12 cellular contexts compared by ENCODE assay signal in genomic region chr12:92065664-92066063, GRCh38.
DNase-seq lines count a peak whose midpoint lies in the region; ATAC-seq and TF ChIP-seq lines count a peak whose summit lies in the region.
"Had no signal": no experiment of that assay in that cellular context is flagged by ENCODE, and none has a peak within 500 bp of the region (broad histone marks: within the 10 kb centered on the region; RNA-seq: fewer than 3 reads in every experiment).

No MANE protein-coding gene starts in this region.

- no peak for TF ChIP-seq CTCF in activated B cell treated with CpG ODN at 0.5 μM for 24 hours (IDR thresholded peaks at IDR 0.05)

- H2BK120ac ChIP-seq in mesendoderm (ENCODE audit: low read depth, low read length), result no peak overlapping the region

- H3K4me1 Mint-ChIP-seq in activated B cell treated with CpG ODN at 0.5 μM for 24 hours, result peaks cover 57% of the 10 kb centered on the region

- no peaks in the 10 kb centered on the region for H3K79me1 ChIP-seq in mesendoderm (ENCODE audit: low read length)

- peaks cover 3% of the 10 kb centered on the region for H3K9me3 Mint-ChIP-seq in activated B cell treated with CpG ODN at 0.5 μM for 24 hours

- H3K4me3 ChIP-seq in mesendoderm (ENCODE audit: low read length), result no peak overlapping the region

- H3K27ac Mint-ChIP-seq in activated B cell treated with CpG ODN at 0.5 μM for 24 hours, result no peak overlapping the region

- H3K4ac ChIP-seq in mesendoderm (ENCODE audit: low read depth, low read length), result no peak overlapping the region

- H3K79me2 ChIP-seq in mesendoderm (ENCODE audit: control insufficient read depth, insufficient read depth, low read length), result no peaks in the 10 kb centered on the region

- H3K4me3 Mint-ChIP-seq in activated B cell treated with CpG ODN at 0.5 μM for 24 hours, result peak overlapping the region; percentile 73

- H4K5ac ChIP-seq in mesendoderm (ENCODE audit: low read length), result no peak overlapping the region

- no peak overlapping the region for H3K56ac ChIP-seq in mesendoderm (ENCODE audit: low read length)

- H3K4me1 ChIP-seq in mesendoderm (ENCODE audit: control insufficient read depth, low read depth, low read length), result no peaks in the 10 kb centered on the region

- H2BK5ac ChIP-seq in mesendoderm (ENCODE audit: low read length), result no peak overlapping the region

- POLR2A ChIA-PET in activated B cell treated with CpG ODN at 0.5 μM for 24 hours (lab: Charles Lee), result interaction anchor here (0.6 to 1.3 kb wide), 5 partner anchors 68 to 400 kb away, joined by 3 to 6 read pairs (median 4); partner anchors contain the start of gene BTG1

- no peak overlapping the region for H3K23ac ChIP-seq in mesendoderm (ENCODE audit: low read length)

- H3K27me3 ChIP-seq in mesendoderm (ENCODE audit: insufficient read depth, low read length, poor library complexity), result no peaks in the 10 kb centered on the region

- no peak overlapping the region for H2BK15ac ChIP-seq in mesendoderm (replicated peaks; ENCODE audit: low read depth)

- H3K4me2 ChIP-seq in mesendoderm (ENCODE audit: low read length), result no peak overlapping the region

- no peak overlapping the region for H3K27ac ChIP-seq in mesendoderm (ENCODE audit: low read depth, low read length)

- H3K36me3 Mint-ChIP-seq in activated B cell treated with CpG ODN at 0.5 μM for 24 hours (ENCODE audit: low read depth), result no peaks in the 10 kb centered on the region

- WGBS in mesendoderm (ENCODE audit: extremely low coverage, insufficient coverage, low lambda C conversion rate), result no CpG with 5 or more reads among the region's 2 CpGs

- no peaks in the 10 kb centered on the region for H3K27me3 Mint-ChIP-seq in activated B cell treated with CpG ODN at 0.5 μM for 24 hours

- H3K9ac ChIP-seq in mesendoderm (ENCODE audit: low read length), result no peak overlapping the region

- no peak overlapping the region for H4K8ac ChIP-seq in mesendoderm (ENCODE audit: low read depth, low read length)

- intact Hi-C loops in activated B cell treated with CpG ODN at 0.5 μM for 24 hours (cut with micrococcal nuclease), result loop anchor here (2.0 kb wide), 2 partner anchors 31 to 75 kb away; no protein-coding TSS in a partner anchor
- intact Hi-C loops in sciatic nerve (cut with DNase I), result no loop called here

- DNase-seq in DMS53 (lab: John Stamatoyannopoulos, UW) (peak; percentile 43), DMS53 treated with DMSO at 0.1 percent for 48 hours (lab: John Stamatoyannopoulos, UW; ENCODE audit: unreplicated experiment) (no peak), activated B cell treated with CpG ODN at 0.5 μM for 24 hours (no peak), putamen (ENCODE audit: low spot score) (peak; percentile 65), sciatic nerve (ENCODE audit: low spot score) (no peak), mesendoderm (no peak)
- DNase-seq: 8988T, Karpas-422, NCI-H226, right cardiac atrium had no signal

- H2AK5ac ChIP-seq in mesendoderm (ENCODE audit: low read length), result no peak overlapping the region

- H3K36me3 ChIP-seq in mesendoderm (ENCODE audit: control insufficient read depth, insufficient read depth, low read length), result no peaks in the 10 kb centered on the region

- ATAC-seq in GM21825 (IDR thresholded peaks at IDR 0.05; ENCODE audit: unreplicated experiment) (peak; percentile 23), activated B cell treated with CpG ODN at 0.5 μM for 24 hours (ENCODE audit: low read depth) (peak; percentile 15), sciatic nerve (no peak), GM18511 (IDR thresholded peaks at IDR 0.05; ENCODE audit: unreplicated experiment) (no peak)
- ATAC-seq: right cardiac atrium had no signal

- CTCF ChIA-PET in activated B cell treated with CpG ODN at 0.5 μM for 24 hours (lab: Charles Lee), result no interaction called here

- H3K18ac ChIP-seq in mesendoderm (ENCODE audit: low read length), result no peak overlapping the region

Comparison
In these comparisons a context has a peak if more than half of its experiments do, and no peak if none do; other contexts are left out.
1. DNase-seq: peak in DMS53 (single experiment) and putamen (single experiment); none in DMS53 treated with DMSO at 0.1 percent for 48 hours (single experiment), activated B cell treated with CpG ODN at 0.5 μM for 24 hours (single experiment), sciatic nerve (single experiment) and mesendoderm (single experiment).
2. ATAC-seq: peak in GM21825 (single experiment) and activated B cell treated with CpG ODN at 0.5 μM for 24 hours (single experiment); none in sciatic nerve (single experiment) and GM18511 (single experiment).